Comparison of ENCODE assay signal across 1 cellular context in the genomic region with DNA sequence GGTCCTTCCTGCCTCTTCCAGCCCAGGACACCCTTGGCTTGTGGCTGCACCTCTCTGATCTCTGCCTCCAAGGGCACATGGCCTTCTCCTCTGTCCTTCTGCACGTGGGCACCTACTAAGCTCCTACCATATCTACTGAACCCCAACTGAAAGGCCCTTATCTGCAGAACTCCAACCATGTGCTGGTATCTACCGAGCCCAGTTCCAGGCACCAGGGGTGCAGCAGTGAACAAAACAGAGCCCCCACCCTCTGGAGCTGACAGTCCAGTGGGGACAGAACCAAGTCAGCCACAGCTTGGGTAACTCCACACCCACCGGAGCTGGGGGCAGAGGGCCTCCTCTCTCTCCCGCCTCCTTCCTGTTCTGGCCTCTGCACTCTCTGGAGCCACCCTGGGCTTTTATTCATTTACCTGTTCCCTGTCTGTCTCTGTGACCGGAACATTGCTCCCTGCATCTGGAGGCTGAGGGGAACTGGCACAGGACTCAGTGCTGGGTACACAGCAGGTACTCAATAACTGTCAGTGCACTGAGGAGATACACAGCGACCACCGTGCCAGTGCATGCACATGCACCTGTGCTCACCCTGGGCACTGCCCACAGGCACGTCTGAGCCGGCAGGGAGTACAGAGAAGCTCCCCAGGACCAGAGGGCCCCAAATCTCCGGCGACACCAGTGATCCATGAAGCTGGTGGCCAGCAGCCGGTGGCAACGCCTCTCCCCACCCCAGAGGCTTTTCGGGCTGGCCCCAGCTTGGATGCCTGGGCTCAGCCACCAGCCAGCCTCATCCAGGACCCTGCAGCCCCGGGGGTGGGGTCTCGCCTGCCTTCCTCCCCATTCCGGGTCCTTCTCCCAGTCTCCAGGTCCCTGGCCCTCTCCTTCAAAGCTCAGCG.
TF ChIP-seq lines count a peak whose summit lies in the region.

No MANE protein-coding gene starts in this region.

TF ChIP-seq in K562, 482 proteins besides CTCF, POLR2A, EP300 and RAD21 (continued from another document):
- TF ChIP-seq, protein P1, sequence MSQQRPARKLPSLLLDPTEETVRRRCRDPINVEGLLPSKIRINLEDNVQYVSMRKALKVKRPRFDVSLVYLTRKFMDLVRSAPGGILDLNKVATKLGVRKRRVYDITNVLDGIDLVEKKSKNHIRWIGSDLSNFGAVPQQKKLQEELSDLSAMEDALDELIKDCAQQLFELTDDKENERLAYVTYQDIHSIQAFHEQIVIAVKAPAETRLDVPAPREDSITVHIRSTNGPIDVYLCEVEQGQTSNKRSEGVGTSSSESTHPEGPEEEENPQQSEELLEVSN (IDR thresholded peaks at IDR 0.05; ENCODE audit: borderline replicate concordance in 1 of 2, extremely low read depth in 1 of 2, insufficient read depth in 1 of 2, insufficient read length in 1 of 2, low read depth in 1 of 2, low read length in 1 of 2, poor library complexity in 1 of 2, severe bottlenecking in 1 of 2), result peak; percentile 28 to 33
- TF ChIP-seq, protein P2, sequence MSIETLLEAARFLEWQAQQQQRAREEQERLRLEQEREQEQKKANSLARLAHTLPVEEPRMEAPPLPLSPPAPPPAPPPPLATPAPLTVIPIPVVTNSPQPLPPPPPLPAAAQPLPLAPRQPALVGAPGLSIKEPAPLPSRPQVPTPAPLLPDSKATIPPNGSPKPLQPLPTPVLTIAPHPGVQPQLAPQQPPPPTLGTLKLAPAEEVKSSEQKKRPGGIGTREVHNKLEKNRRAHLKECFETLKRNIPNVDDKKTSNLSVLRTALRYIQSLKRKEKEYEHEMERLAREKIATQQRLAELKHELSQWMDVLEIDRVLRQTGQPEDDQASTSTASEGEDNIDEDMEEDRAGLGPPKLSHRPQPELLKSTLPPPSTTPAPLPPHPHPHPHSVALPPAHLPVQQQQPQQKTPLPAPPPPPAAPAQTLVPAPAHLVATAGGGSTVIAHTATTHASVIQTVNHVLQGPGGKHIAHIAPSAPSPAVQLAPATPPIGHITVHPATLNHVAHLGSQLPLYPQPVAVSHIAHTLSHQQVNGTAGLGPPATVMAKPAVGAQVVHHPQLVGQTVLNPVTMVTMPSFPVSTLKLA (conservative IDR thresholded peaks at IDR 0.05), result peak; percentile 81 to 91
- TF ChIP-seq SOX6 (IDR thresholded peaks at IDR 0.05) (no peak), FOXA3 (CRISPR knock-in tag; conservative IDR thresholded peaks at IDR 0.05 in 1 of 2, IDR thresholded peaks at IDR 0.05 in 1 of 2) (0 out of 4 replicates have a peak, but pooled peaks of 1 of the 2 experiments have one; percentile 30), ETV6 (IDR thresholded peaks at IDR 0.05; ENCODE audit: borderline replicate concordance in 1 of 2, low read depth in 2 of 2, low read length in 1 of 2) (no peak), ETV6 (CRISPR knock-in tag; IDR thresholded peaks at IDR 0.05; ENCODE audit: borderline replicate concordance) (no peak)
